ENCODE assay signal across 10 cellular contexts in the genomic region with DNA sequence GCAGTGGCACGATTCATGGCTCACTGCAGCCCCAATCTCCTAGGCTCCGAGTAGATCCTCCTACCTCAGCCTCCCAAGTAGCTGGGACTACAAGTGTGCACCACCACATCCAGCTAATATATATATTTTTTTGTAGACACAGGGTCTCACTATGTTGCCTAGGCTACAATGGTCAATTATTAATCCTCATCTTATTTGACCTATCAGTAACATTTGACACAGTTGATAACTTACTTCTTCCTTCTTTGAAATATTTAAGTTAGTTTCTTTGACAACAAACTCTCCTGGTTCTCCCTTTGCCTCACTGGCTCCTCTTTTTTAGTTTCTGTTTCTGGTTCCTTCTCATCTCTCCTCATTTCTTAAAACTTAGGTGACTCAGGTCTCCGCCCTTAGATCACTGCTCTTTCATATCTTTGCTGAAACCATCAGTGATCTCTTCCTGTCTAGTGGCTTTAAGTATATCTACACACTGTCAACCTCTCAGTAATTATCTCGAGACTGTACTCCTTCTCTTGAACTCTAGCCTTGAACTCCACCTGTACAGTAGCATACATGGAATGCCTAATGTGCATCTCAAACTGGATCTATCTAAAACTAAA. TPM values are rescaled to one million over a fixed set of nuclear protein-coding genes. Genes with fewer than 3 reads are reported as not detected.
DNase-seq lines count a peak whose midpoint lies in the region; ATAC-seq, FAIRE-seq and TF ChIP-seq lines count a peak whose summit lies in the region.
"Had no signal": no experiment of that assay in that cellular context is flagged by ENCODE, and none has a peak within 500 bp of the region (broad histone marks: within the 10 kb centered on the region; RNA-seq: fewer than 3 reads in every experiment).

No MANE protein-coding gene starts in this region.

- no peak for TF ChIP-seq CTCF in OCI-LY7 (conservative IDR thresholded peaks at IDR 0.05; ENCODE audit: low read length)

- H3K27ac Mint-ChIP-seq in activated naive CD8-positive, alpha-beta T cell treated with anti-CD3 and anti-CD28 coated beads for 36 hours = peak overlapping the region; percentile 90

- H3K36me3 ChIP-seq in OCI-LY7 (ENCODE audit: insufficient read depth, low read length) = no peaks in the 10 kb centered on the region
- H3K36me3 ChIP-seq: neutrophil had no signal

- peak overlapping the region; percentile 16 for H3K4me3 Mint-ChIP-seq in activated naive CD8-positive, alpha-beta T cell treated with anti-CD3 and anti-CD28 coated beads for 36 hours

- no peak overlapping the region for H3K4me3 ChIP-seq in OCI-LY7 (ENCODE audit: low read depth, low read length, poor library complexity, severe bottlenecking)
- H3K4me3 ChIP-seq: SK-N-MC had no signal

- H3K27me3 Mint-ChIP-seq in activated naive CD8-positive, alpha-beta T cell treated with anti-CD3 and anti-CD28 coated beads for 36 hours = no peaks in the 10 kb centered on the region

- peaks cover 11% of the 10 kb centered on the region; the same call in 1 of the 2 replicates for H3K9me3 ChIP-seq in OCI-LY7 (ENCODE audit: low read length)
- H3K9me3 ChIP-seq: neutrophil had no signal

- intact Hi-C loops in OCI-LY7 (cut with micrococcal nuclease; ENCODE audit: unreplicated experiment) = no loop called here

- no peaks in the 10 kb centered on the region for H4K20me1 ChIP-seq in OCI-LY7 (ENCODE audit: insufficient read depth, low read length)

- BruUV-seq in OCI-LY7 (replicated peaks; lab: Mats Ljungman, UMichigan) = no TSS peak

- FAIRE-seq in GM18507 (lab: Jason Lieb, UNC) (peak; percentile 80), HTR-8/SVneo (lab: Jason Lieb, UNC) (no peak)

- ATAC-seq in GM21515 (IDR thresholded peaks at IDR 0.05; ENCODE audit: unreplicated experiment) (peak; percentile 98), HG03432 (IDR thresholded peaks at IDR 0.05; ENCODE audit: unreplicated experiment) (peak; percentile 94)

- H3K4me1 ChIP-seq in OCI-LY7 (ENCODE audit: insufficient read depth, low read length, poor library complexity, severe bottlenecking) = no peaks in the 10 kb centered on the region

- H3K79me2 ChIP-seq in OCI-LY7 (ENCODE audit: insufficient read depth, low read depth, low read length) = no peaks in the 10 kb centered on the region

- peaks cover 14% of the 10 kb centered on the region for H3K9me3 Mint-ChIP-seq in activated naive CD8-positive, alpha-beta T cell treated with anti-CD3 and anti-CD28 coated beads for 36 hours

- CTCF ChIA-PET in OCI-LY7 (lab: Charles Lee; ENCODE audit: unreplicated experiment) = no interaction called here

- peaks cover 20% of the 10 kb centered on the region for H3K4me1 Mint-ChIP-seq in activated naive CD8-positive, alpha-beta T cell treated with anti-CD3 and anti-CD28 coated beads for 36 hours

- H3K4me2 ChIP-seq in OCI-LY7 (ENCODE audit: low read length) = no peak overlapping the region

- POLR2A ChIA-PET in OCI-LY7 (lab: Charles Lee) = interaction anchor here (1.0 to 1.3 kb wide), 2 partner anchors 10 to 24 kb away, joined by 3 to 4 read pairs; no protein-coding TSS in a partner anchor

- H3K9me2 ChIP-seq in OCI-LY7 (ENCODE audit: insufficient read depth, low read length) = no peaks in the 10 kb centered on the region

- H3K36me3 Mint-ChIP-seq in activated naive CD8-positive, alpha-beta T cell treated with anti-CD3 and anti-CD28 coated beads for 36 hours = peaks cover 55% of the 10 kb centered on the region

- H2AFZ ChIP-seq in OCI-LY7 (ENCODE audit: low read length) = no peak overlapping the region

- H3K27ac ChIP-seq in OCI-LY7 (ENCODE audit: low read depth, low read length, poor library complexity, severe bottlenecking) = no peak overlapping the region
- H3K27ac ChIP-seq: neutrophil, SK-N-MC had no signal

- no peak for DNase-seq in GM18507 (ENCODE audit: extremely low spot score, insufficient read length, low read depth)
- peak; percentile 13 for DNase-seq in activated naive CD8-positive, alpha-beta T cell treated with anti-CD3 and anti-CD28 coated beads for 36 hours
- no peak for DNase-seq in AML-193 (lab: John Stamatoyannopoulos, UW)
- DNase-seq in LoVo (ENCODE audit: low spot score) = no peak
- no peak for DNase-seq in HTR-8/SVneo (ENCODE audit: insufficient read length, low spot score)
- no peak for DNase-seq in OCI-LY7 (ENCODE audit: low spot score)

RNA-seq across cellular contexts. Expression of gene PGAP1, which starts 11.5 kb away (rescaled TPM):
- 10 to 100 TPM; 17.8 to 19.2 TPM for total RNA-seq in activated naive CD8-positive, alpha-beta T cell treated with anti-CD3 and anti-CD28 coated beads for 36 hours
- total RNA-seq in OCI-LY7 (2014; rRNA removed; shearing (Covaris generic)) = 0.51 and 0.54 TPM in 2 replicates
- total RNA-seq in OCI-LY7 (2022) = 1.3 and 1.9 TPM in 2 replicates

Comparison
In these comparisons a context has a peak if more than half of its experiments do, and no peak if none do; other contexts are left out.
1. RNA of gene PGAP1, which starts 11.5 kb away (total RNA-seq): 17.8 to 19.2 TPM in activated naive CD8-positive, alpha-beta T cell treated with anti-CD3 and anti-CD28 coated beads for 36 hours; 0.51 to 1.9 TPM in OCI-LY7; every median in the first group is over 4 times any median in the second.